Comparison of ENCODE assay signal across 8 cellular contexts in the genomic region with DNA sequence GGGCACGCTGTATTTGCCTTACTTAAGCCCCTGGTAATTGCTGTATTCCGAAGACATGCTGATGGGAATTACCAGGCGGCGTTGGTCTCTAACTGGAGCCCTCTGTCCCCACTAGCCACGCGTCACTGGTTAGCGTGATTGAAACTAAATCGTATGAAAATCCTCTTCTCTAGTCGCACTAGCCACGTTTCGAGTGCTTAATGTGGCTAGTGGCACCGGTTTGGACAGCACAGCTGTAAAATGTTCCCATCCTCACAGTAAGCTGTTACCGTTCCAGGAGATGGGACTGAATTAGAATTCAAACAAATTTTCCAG. TPM values are rescaled to one million over a fixed set of nuclear protein-coding genes. Genes with fewer than 3 reads are reported as not detected.
A peak's percentile ranks its signal among the peaks of the same experiment; 100 is the strongest.
DNase-seq lines count a peak whose midpoint lies in the region; ATAC-seq lines count a peak whose summit lies in the region.

No MANE protein-coding gene starts in this region.

- H3K4me1 ChIP-seq in endocrine pancreas (ENCODE audit: control insufficient read depth, insufficient read depth, low read length) (no peaks in the 10 kb centered on the region), neuronal stem cell (ENCODE audit: control insufficient read depth in 2 of 2, insufficient read depth in 1 of 2, low read depth in 1 of 2, low read length in 2 of 2) (peaks cover 0 to 4% of the 10 kb centered on the region in 2 donors)

- peak overlapping the region; percentile 62 for H3K18ac ChIP-seq in neuronal stem cell (ENCODE audit: low read length)

- H2BK12ac ChIP-seq in neuronal stem cell (ENCODE audit: low read length) = no peak overlapping the region

- no peak overlapping the region for H2AK5ac ChIP-seq in neuronal stem cell (ENCODE audit: low read depth, low read length)

- H2BK120ac ChIP-seq in neuronal stem cell (ENCODE audit: low read depth, low read length) = no peak overlapping the region

- no peaks in the 10 kb centered on the region for H3K79me1 ChIP-seq in neuronal stem cell (ENCODE audit: low read depth, low read length)

- H3K36me3 ChIP-seq in endocrine pancreas (ENCODE audit: control insufficient read depth, insufficient read depth, low read length) (no peaks in the 10 kb centered on the region), neuronal stem cell (replicated peaks in 1 of 2; ENCODE audit: control insufficient read depth in 2 of 2, insufficient read depth in 2 of 2, low read length in 2 of 2) (peaks cover 6 to 42% of the 10 kb centered on the region in 2 donors)

- H3K23ac ChIP-seq in neuronal stem cell (ENCODE audit: low read depth, low read length, poor library complexity) = no peak overlapping the region

- no CpG with 5 or more reads among the region's 13 CpGs for WGBS in neuronal stem cell (ENCODE audit: extremely low coverage in 2 of 2, insufficient read length in 2 of 2, insufficient replicate concordance in 1 of 2), 2 donors

- H3K9ac ChIP-seq in endocrine pancreas (ENCODE audit: control insufficient read depth, insufficient read depth, low read length) (peak overlapping the region; percentile 58), neuronal stem cell (ENCODE audit: low read depth, low read length, poor library complexity) (peak overlapping the region; percentile 70)

- H4K8ac ChIP-seq in neuronal stem cell (ENCODE audit: low read depth, low read length) = no peak overlapping the region

- H4K91ac ChIP-seq in neuronal stem cell (ENCODE audit: low read depth, low read length, poor library complexity) = no peak overlapping the region

- DNase-seq in SHP77 treated with DMSO at 0.1 percent for 48 hours (lab: John Stamatoyannopoulos, UW) = peak; percentile 87
- DNase-seq in SHP77 (lab: John Stamatoyannopoulos, UW) = no peak
- DNase-seq in NCI-H526 treated with DMSO at 0.1 percent for 48 hours (lab: John Stamatoyannopoulos, UW) = peak; percentile 85
- no peak for DNase-seq in neuronal stem cell (ENCODE audit: low spot score)
- no peak for DNase-seq in SW480 (ENCODE audit: low spot score)
- DNase-seq in epidermal melanocyte (ENCODE audit: insufficient read length, low spot score) = no peak

- peak overlapping the region; percentile 93 for H3K27ac ChIP-seq in neuronal stem cell (replicated peaks; ENCODE audit: low read length)

- H2BK15ac ChIP-seq in neuronal stem cell (ENCODE audit: low read length) = no peak overlapping the region

- H3K4me3 ChIP-seq in endocrine pancreas (ENCODE audit: control insufficient read depth, insufficient read depth, low read length) (peak overlapping the region; percentile 67), neuronal stem cell (ENCODE audit: low read length in 2 of 2) (peak overlapping the region; percentile 86 to 88)

- H3K4me2 ChIP-seq in neuronal stem cell (ENCODE audit: insufficient read depth, low read length, poor library complexity, severe bottlenecking) = peak overlapping the region; percentile 68

- peak; percentile 54 for ATAC-seq in HG02610 (IDR thresholded peaks at IDR 0.05; ENCODE audit: unreplicated experiment)

- H3K14ac ChIP-seq in neuronal stem cell (ENCODE audit: low read length) = peak overlapping the region; percentile 83

- H3K9me3 ChIP-seq in endocrine pancreas (ENCODE audit: control insufficient read depth, low read length) (no peaks in the 10 kb centered on the region), neuronal stem cell (replicated peaks in 1 of 2; ENCODE audit: control insufficient read depth in 2 of 2, insufficient read depth in 1 of 2, low read depth in 1 of 2, low read length in 2 of 2) (no peaks in the 10 kb centered on the region)

- H2BK5ac ChIP-seq in neuronal stem cell (ENCODE audit: low read length) = no peak overlapping the region

- H2AFZ ChIP-seq in neuronal stem cell (ENCODE audit: low read length) = peak overlapping the region; percentile 97

- H3K27me3 ChIP-seq in endocrine pancreas (ENCODE audit: control insufficient read depth, insufficient read depth, low read length) (no peaks in the 10 kb centered on the region), neuronal stem cell (ENCODE audit: control insufficient read depth in 3 of 3, insufficient read depth in 3 of 3, low read depth in 1 of 3, low read length in 3 of 3) (no peaks in the 10 kb centered on the region)

- no peak overlapping the region for H3K4ac ChIP-seq in neuronal stem cell (ENCODE audit: low read length)

RNA-seq across cellular contexts. Expression of gene BRCA2, which starts 0.7 kb away (rescaled TPM):
- polyA plus RNA-seq in neuronal stem cell (2013, experiment 1 of 2) = 5.9 TPM
- 5.6 TPM for polyA plus RNA-seq in neuronal stem cell (2013, experiment 2 of 2)

RNA-seq across cellular contexts. Expression of gene ZAR1L, which starts 0.8 kb away (rescaled TPM):
- polyA plus RNA-seq in neuronal stem cell (2013, experiment 1 of 2) = 0.11 TPM
- 0.11 TPM for polyA plus RNA-seq in neuronal stem cell (2013, experiment 2 of 2)

Comparison
In these comparisons a context has a peak if more than half of its experiments do, and no peak if none do; other contexts are left out.
1. DNase-seq: peak in SHP77 treated with DMSO at 0.1 percent for 48 hours (single experiment) and NCI-H526 treated with DMSO at 0.1 percent for 48 hours (single experiment); none in SHP77 (0 of 2), neuronal stem cell (single experiment), SW480 (single experiment) and epidermal melanocyte (single experiment).